ENCODE assay signal across 23 cellular contexts in the genomic region with DNA sequence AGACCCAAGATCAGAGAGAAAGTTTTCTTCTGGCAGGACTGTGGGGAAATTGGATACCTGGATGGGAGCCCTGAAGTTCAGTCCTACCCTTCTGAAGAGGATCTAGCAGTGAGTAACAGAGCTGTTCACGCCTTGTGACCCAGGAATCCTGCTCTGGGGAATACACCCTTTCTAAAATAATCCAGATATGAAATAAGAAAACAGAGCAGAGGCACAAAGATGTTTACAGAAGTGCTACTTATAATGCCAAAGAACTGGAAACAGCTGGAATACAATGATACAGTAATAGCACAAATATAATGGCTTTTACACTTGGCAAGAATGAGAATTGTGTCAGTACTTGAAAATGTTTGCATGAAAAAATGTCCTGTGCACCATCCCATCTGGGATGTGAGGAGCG.
"Had no signal": no experiment of that assay in that cellular context is flagged by ENCODE, and none has a peak within 500 bp of the region (broad histone marks: within the 10 kb centered on the region; RNA-seq: fewer than 3 reads in every experiment).

No MANE protein-coding gene starts in this region.

- H3K4me2 ChIP-seq: neural progenitor cell had no signal

- H3K27ac ChIP-seq: esophagus muscularis mucosa, foreskin keratinocyte, neural progenitor cell, parathyroid adenoma, prostate gland, right atrium auricular region, stomach, thyroid gland, vagina had no signal

- H3K9ac ChIP-seq: neural progenitor cell, parathyroid adenoma had no signal

- H3K36me3 ChIP-seq: esophagus muscularis mucosa, neural progenitor cell, prostate gland, right atrium auricular region, stomach, thyroid gland, vagina had no signal

- H3K79me2 ChIP-seq: parathyroid adenoma had no signal

- H2AFZ ChIP-seq: neural progenitor cell, parathyroid adenoma had no signal

- H3K4me3 ChIP-seq: esophagus muscularis mucosa, lung, mucosa of descending colon, neural progenitor cell, prostate gland, right atrium auricular region, stomach, thyroid gland, vagina had no signal

- H3K27me3 ChIP-seq: esophagus muscularis mucosa, foreskin keratinocyte, neural progenitor cell, right atrium auricular region, stomach, thyroid gland, vagina had no signal

- H3K4me1 Mint-ChIP-seq: memory B cell; naive B cell; neural progenitor cell; stimulated activated effector memory CD8-positive, alpha-beta T cell treated with anti-CD3 and anti-CD28 coated beads, Interleukin-12 subunit alpha, Interleukin-12 subunit beta, amount 100 ng/mL, for 72 hours had no signal

- H3K27me3 Mint-ChIP-seq: natural killer cell treated with Interleukin-12 subunit alpha and Interleukin-12 subunit beta and Interleukin-15 and Interleukin-18, amount 100 ng/mL, for 72 hours had no signal

- H3K27ac Mint-ChIP-seq: dendritic cell treated with granulocyte-macrophage colony-stimulating factor and Interleukin-4, amounts not matched to agents 40 ng/mL and 50 ng/mL, for 4 days; memory B cell; natural killer cell treated with Interleukin-12 subunit alpha and Interleukin-12 subunit beta and Interleukin-15 and Interleukin-18, amount 100 ng/mL, for 72 hours; neural progenitor cell; stimulated activated effector memory CD8-positive, alpha-beta T cell treated with anti-CD3 and anti-CD28 coated beads, Interleukin-12 subunit alpha, Interleukin-12 subunit beta, amount 100 ng/mL, for 72 hours had no signal

- DNase-seq: effector CD8-positive, alpha-beta T cell; foreskin keratinocyte; left ventricle myocardium superior; mucosa of descending colon; naive B cell; stimulated activated CD4-positive, alpha-beta T cell treated with anti-CD3 and anti-CD28 coated beads, Interleukin-2, amount 100 ng/mL, for 24 hours; stimulated activated CD4-positive, alpha-beta T cell treated with anti-CD3 and anti-CD28 coated beads, Interleukin-4, amount 100 ng/mL, for 24 hours; stimulated activated naive CD4-positive, alpha-beta T cell treated with Interleukin-2 at 50 U/mL for 16 hours; stomach; thyroid gland; trophoblast cell had no signal

- H3K9me3 ChIP-seq: esophagus muscularis mucosa, prostate gland, right atrium auricular region, thyroid gland, vagina had no signal

- H3K36me3 Mint-ChIP-seq: memory B cell; natural killer cell treated with Interleukin-12 subunit alpha and Interleukin-12 subunit beta and Interleukin-15 and Interleukin-18, amount 100 ng/mL, for 72 hours; stimulated activated effector memory CD8-positive, alpha-beta T cell treated with anti-CD3 and anti-CD28 coated beads, Interleukin-12 subunit alpha, Interleukin-12 subunit beta, amount 100 ng/mL, for 72 hours had no signal

- H3K4me3 Mint-ChIP-seq: dendritic cell treated with granulocyte-macrophage colony-stimulating factor and Interleukin-4, amounts not matched to agents 40 ng/mL and 50 ng/mL, for 4 days; memory B cell; mesothelial cell of epicardium; naive B cell; natural killer cell treated with Interleukin-12 subunit alpha and Interleukin-12 subunit beta and Interleukin-15 and Interleukin-18, amount 100 ng/mL, for 72 hours; neural progenitor cell; stimulated activated effector memory CD8-positive, alpha-beta T cell treated with anti-CD3 and anti-CD28 coated beads, Interleukin-12 subunit alpha, Interleukin-12 subunit beta, amount 100 ng/mL, for 72 hours had no signal

- H3K4me1 ChIP-seq: esophagus muscularis mucosa, foreskin keratinocyte, neural progenitor cell, parathyroid adenoma, prostate gland, right atrium auricular region, stomach, thyroid gland, vagina had no signal
